In the genomic region with DNA sequence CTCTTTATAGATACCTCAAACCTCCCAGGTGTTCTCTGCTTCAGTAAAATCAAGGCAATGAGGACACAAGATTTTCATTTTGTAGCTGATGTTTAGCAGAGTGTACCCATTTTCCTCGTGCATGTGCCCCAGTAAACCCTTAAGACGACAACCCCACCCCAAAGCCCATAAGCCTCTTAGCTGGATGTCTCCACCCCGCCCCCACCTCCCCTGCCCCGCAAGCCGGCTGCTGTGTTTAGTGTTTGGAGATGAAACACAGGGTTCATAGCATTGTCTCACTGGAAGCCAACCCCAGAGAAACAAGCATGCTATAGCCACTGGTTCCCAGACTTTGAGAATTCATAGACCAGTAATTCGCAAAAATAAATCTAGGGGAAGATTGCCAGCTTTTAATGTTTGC, we compare ENCODE assay signal across 18 cellular contexts.
"Had no signal": no experiment of that assay in that cellular context is flagged by ENCODE, and none has a peak within 500 bp of the region (broad histone marks: within the 10 kb centered on the region; RNA-seq: fewer than 3 reads in every experiment).

No MANE protein-coding gene starts in this region.

- ATAC-seq: K562 had no signal

- H3K4me3 Mint-ChIP-seq: IgD-negative memory B cell had no signal

- DNase-seq: MV-4-11, NCI-H1048, NCI-H1105, NCI-H1417 treated with DMSO at 0.1 percent for 48 hours, NCI-H146, NCI-H1694 treated with DMSO at 0.1 percent for 48 hours, NCI-H1930, NCI-H2081, NCI-H2107, NCI-H226, NCI-H446, NCI-H510A, NCI-H526, Right ventricle myocardium superior, RPMI8226, SIG-M5 had no signal

- H3K9me3 Mint-ChIP-seq: IgD-negative memory B cell had no signal

- H3K36me3 Mint-ChIP-seq: IgD-negative memory B cell had no signal

- H3K27me3 Mint-ChIP-seq: IgD-negative memory B cell had no signal
